In the genomic region with DNA sequence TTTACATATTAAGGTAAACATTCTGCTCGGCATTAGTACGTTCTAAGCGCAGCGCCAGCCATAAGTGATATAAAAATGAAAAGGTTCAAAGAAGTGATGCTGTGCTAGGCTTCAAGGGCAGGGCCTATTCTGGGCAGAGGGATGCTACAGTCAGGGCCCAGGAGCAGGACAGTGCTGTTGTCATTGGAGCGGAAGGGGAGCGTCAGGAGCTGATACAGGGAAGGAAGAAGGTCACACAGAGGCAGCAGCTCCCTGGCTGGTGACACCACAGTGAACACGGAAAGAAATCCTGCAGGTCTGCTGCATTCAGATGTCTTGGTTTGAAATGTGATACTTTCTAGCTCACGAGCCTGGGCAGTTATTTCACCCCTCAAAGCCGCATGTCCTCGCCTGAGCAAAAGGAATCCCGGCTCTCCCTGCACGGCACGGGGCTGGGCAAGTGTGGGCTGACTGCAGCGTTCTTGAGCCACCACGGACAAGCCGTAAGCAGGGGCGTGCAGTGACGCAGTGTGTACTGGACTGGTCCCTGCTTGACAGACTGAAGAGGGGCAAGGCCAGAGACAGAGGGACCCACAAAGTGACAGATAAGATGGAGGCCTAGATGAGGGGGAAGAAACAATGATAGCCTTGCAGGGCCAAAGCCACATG, we compare ENCODE assay signal across 13 cellular contexts.
"Had no signal": no experiment of that assay in that cellular context is flagged by ENCODE, and none has a peak within 500 bp of the region (broad histone marks: within the 10 kb centered on the region; RNA-seq: fewer than 3 reads in every experiment).

No MANE protein-coding gene starts in this region.

- H3K27ac ChIP-seq: brain microvascular endothelial cell, left lung, SK-N-MC, tibial nerve had no signal

- ATAC-seq: activated naive CD4-positive, alpha-beta T cell treated with anti-CD3 and anti-CD28 coated beads, Interleukin-2, amount 50 U/mL, for 72 hours; heart right ventricle; left lung; stimulated activated effector memory CD8-positive, alpha-beta T cell treated with anti-CD3 and anti-CD28 coated beads, Interleukin-12 subunit alpha, Interleukin-12 subunit beta, amount 100 ng/mL, for 72 hours had no signal

- DNase-seq: activated CD4-positive, alpha-beta T cell treated with anti-CD3 and anti-CD28 coated beads, Interleukin-2, amount 10 ng/mL, durations not matched to agents 7 days and 5 days; activated CD4-positive, CD25-positive, alpha-beta regulatory T cell; activated CD8-positive, alpha-beta memory T cell treated with anti-CD3 and anti-CD28 coated beads for 24 hours; amniotic stem cell; brain microvascular endothelial cell; heart right ventricle; left lung; mesendoderm had no signal

- H3K4me3 Mint-ChIP-seq: activated CD4-positive, alpha-beta T cell treated with anti-CD3 and anti-CD28 coated beads, Interleukin-2, amount 10 ng/mL, durations not matched to agents 7 days and 5 days; stimulated activated effector memory CD8-positive, alpha-beta T cell treated with anti-CD3 and anti-CD28 coated beads, Interleukin-12 subunit alpha, Interleukin-12 subunit beta, amount 100 ng/mL, for 72 hours; T-helper 1 cell treated with Interleukin-12 subunit alpha and Interleukin-12 subunit beta and Interleukin-4 antibody, amounts not matched to agents 30 μg/mL and 1 μg/mL, for 36 hours had no signal

- H3K27me3 ChIP-seq: brain microvascular endothelial cell, heart right ventricle, left lung, tibial nerve had no signal

- H3K27ac Mint-ChIP-seq: activated CD4-positive, alpha-beta T cell treated with anti-CD3 and anti-CD28 coated beads, Interleukin-2, amount 10 ng/mL, durations not matched to agents 7 days and 5 days; T-helper 1 cell treated with Interleukin-12 subunit alpha and Interleukin-12 subunit beta and Interleukin-4 antibody, amounts not matched to agents 30 μg/mL and 1 μg/mL, for 36 hours had no signal

- H3K4me3 ChIP-seq: heart right ventricle, left lung, SK-N-MC, tibial nerve had no signal

- H3K27me3 Mint-ChIP-seq: activated CD4-positive, alpha-beta T cell treated with anti-CD3 and anti-CD28 coated beads, Interleukin-2, amount 10 ng/mL, durations not matched to agents 7 days and 5 days had no signal

- H3K4me1 Mint-ChIP-seq: activated CD4-positive, alpha-beta T cell treated with anti-CD3 and anti-CD28 coated beads, Interleukin-2, amount 10 ng/mL, durations not matched to agents 7 days and 5 days had no signal

- H3K4me1 ChIP-seq: left lung had no signal

- H3K9me3 ChIP-seq: heart right ventricle, left lung, tibial nerve had no signal

- H3K9me3 Mint-ChIP-seq: activated CD4-positive, alpha-beta T cell treated with anti-CD3 and anti-CD28 coated beads, Interleukin-2, amount 10 ng/mL, durations not matched to agents 7 days and 5 days; activated naive CD4-positive, alpha-beta T cell treated with anti-CD3 and anti-CD28 coated beads, Interleukin-2, amount 50 U/mL, for 72 hours; stimulated activated effector memory CD8-positive, alpha-beta T cell treated with anti-CD3 and anti-CD28 coated beads, Interleukin-12 subunit alpha, Interleukin-12 subunit beta, amount 100 ng/mL, for 72 hours; T-helper 1 cell treated with Interleukin-12 subunit alpha and Interleukin-12 subunit beta and Interleukin-4 antibody, amounts not matched to agents 30 μg/mL and 1 μg/mL, for 36 hours had no signal
